Comparison of ENCODE assay signal across 1 cellular context in the genomic region with DNA sequence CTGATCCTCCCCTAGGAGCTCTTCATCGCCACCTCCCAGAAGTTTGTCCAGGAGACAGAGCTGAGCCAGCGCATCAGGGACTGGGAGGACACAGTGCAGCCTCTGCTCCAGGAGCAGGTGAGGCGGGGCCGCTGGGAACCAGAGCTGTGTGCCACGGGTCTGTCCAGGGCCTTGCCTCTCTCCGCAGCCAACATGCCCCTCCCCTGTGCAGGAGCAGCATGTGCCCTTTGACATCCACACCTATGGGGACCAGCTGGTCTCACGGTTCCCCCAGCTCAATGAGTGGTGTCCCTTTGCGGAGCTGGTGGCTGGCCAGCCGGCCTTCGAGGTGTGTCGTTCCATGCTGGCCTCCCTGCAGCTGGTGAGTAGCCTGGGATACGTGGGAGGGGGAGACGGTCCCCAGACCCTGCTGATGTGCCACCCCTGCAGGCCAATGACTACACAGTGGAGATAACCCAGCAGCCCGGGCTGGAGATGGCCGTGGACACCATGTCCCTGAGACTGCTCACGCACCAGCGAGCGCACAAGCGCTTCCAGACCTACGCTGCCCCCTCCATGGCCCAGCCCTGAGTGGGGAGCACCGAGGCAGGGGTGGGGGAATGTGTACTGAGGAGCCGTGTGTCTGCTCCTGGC.
A peak's percentile ranks its signal among the peaks of the same experiment; 100 is the strongest.
TF ChIP-seq lines count a peak whose summit lies in the region.

No MANE protein-coding gene starts in this region.

TF ChIP-seq in HepG2, 621 proteins besides CTCF, POLR2A, EP300 and RAD21:
- 0 out of 2 replicates have a peak, but pooled peaks have one; percentile 23 for TF ChIP-seq AKAP8 (CRISPR knock-in tag; IDR thresholded peaks at IDR 0.05)
- no peak for TF ChIP-seq ZSCAN29 (CRISPR knock-in tag; conservative IDR thresholded peaks at IDR 0.05)
- TF ChIP-seq KLF13 (CRISPR knock-in tag; IDR thresholded peaks at IDR 0.05) = no peak
- no peak for TF ChIP-seq RBAK (CRISPR knock-in tag; IDR thresholded peaks at IDR 0.05)
- TF ChIP-seq ZNF407 (CRISPR knock-in tag; IDR thresholded peaks at IDR 0.05; ENCODE audit: not compliant biosample characterization) = no peak
- TF ChIP-seq MYPOP (CRISPR knock-in tag; IDR thresholded peaks at IDR 0.05) = no peak
- no peak for TF ChIP-seq ZNF574 (CRISPR knock-in tag; IDR thresholded peaks at IDR 0.05)
- no peak for TF ChIP-seq ZNF749 (CRISPR knock-in tag; IDR thresholded peaks at IDR 0.05; ENCODE audit: borderline replicate concordance)
- no peak for TF ChIP-seq ZNF292 (CRISPR knock-in tag; IDR thresholded peaks at IDR 0.05; ENCODE audit: borderline replicate concordance, low read depth)
- no peak for TF ChIP-seq ZFP82 (CRISPR knock-in tag; IDR thresholded peaks at IDR 0.05; ENCODE audit: borderline replicate concordance)
- no peak for TF ChIP-seq HNF4A (CRISPR knock-in tag; IDR thresholded peaks at IDR 0.05)
- no peak for TF ChIP-seq ZFP1 (CRISPR knock-in tag; IDR thresholded peaks at IDR 0.05)
- TF ChIP-seq RBFOX2 (IDR thresholded peaks at IDR 0.05; ENCODE audit: low read depth, low read length) = peak; percentile 46
- TF ChIP-seq AGO2 (optimal IDR thresholded peaks at IDR 0.05; ENCODE audit: low read depth, low read length) = peak; percentile 89
- TF ChIP-seq ARID2 (CRISPR knock-in tag; IDR thresholded peaks at IDR 0.05; ENCODE audit: borderline replicate concordance) = no peak
- TF ChIP-seq ZNF75D (CRISPR knock-in tag; IDR thresholded peaks at IDR 0.05; ENCODE audit: borderline replicate concordance) = no peak
TF ChIP-seq in HepG2: peak in this region for 3.
